Comparison of ENCODE assay signal across 15 cellular contexts in the genomic region with DNA sequence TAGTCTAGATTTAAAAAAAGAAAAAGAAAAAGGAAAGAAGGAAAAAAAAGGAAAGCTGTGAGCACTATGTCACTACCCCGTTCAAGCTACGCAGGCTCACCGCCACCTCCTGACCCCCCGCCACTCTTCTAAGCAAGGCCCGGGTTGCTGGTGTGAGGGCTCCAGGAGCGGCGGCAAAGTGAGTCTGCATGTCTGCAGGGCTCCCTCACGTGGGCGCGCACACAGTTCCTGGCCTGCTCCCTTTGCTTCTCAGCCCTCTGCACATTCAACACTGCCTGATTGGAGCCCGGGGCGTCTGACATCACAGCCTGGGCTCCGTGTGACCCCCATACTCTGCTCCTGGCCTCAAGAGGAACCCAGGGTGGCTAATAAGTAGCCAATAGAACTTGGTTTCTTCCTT.
DNase-seq lines count a peak whose midpoint lies in the region; ATAC-seq and TF ChIP-seq lines count a peak whose summit lies in the region.
"Had no signal": no experiment of that assay in that cellular context is flagged by ENCODE, and none has a peak within 500 bp of the region (broad histone marks: within the 10 kb centered on the region; RNA-seq: fewer than 3 reads in every experiment).

No MANE protein-coding gene starts in this region.

- no peak for DNase-seq in activated CD4-positive, alpha-beta T cell treated with anti-CD3 and anti-CD28 coated beads, Interleukin-2, amount 10 ng/mL, durations not matched to agents 7 days and 5 days
- DNase-seq in activated CD4-positive, alpha-beta T cell treated with anti-CD3 and anti-CD28 coated beads for 4 hours, result no peak
- DNase-seq in activated CD8-positive, alpha-beta memory T cell treated with anti-CD3 and anti-CD28 coated beads, Interleukin-2, amount 50 U/mL, for 48 hours, result peak; percentile 18
- peak; percentile 37 for DNase-seq in left lobe of liver (ENCODE audit: low spot score)
- no peak for DNase-seq in foreskin fibroblast
- no peak for DNase-seq in MG63
- DNase-seq: 8988T, HCEC 1CT, NCI-H1048, NCI-H2107, NCI-H226, NCI-H526 had no signal

- peaks cover 7% of the 10 kb centered on the region for H3K9me3 Mint-ChIP-seq in activated CD4-positive, alpha-beta T cell treated with anti-CD3 and anti-CD28 coated beads, Interleukin-2, amount 10 ng/mL, durations not matched to agents 7 days and 5 days
- peaks cover 4% of the 10 kb centered on the region for H3K9me3 Mint-ChIP-seq in stimulated activated memory B cell treated with anti-CD40 and anti-IgM and Interleukin-4, amounts not matched to agents 10 μg/mL and 1 μg/mL and 100 μg/mL, for 72 hours

- H3K4me1 Mint-ChIP-seq in activated CD4-positive, alpha-beta T cell treated with anti-CD3 and anti-CD28 coated beads, Interleukin-2, amount 10 ng/mL, durations not matched to agents 7 days and 5 days, result peaks cover 16% of the 10 kb centered on the region
- no peaks in the 10 kb centered on the region for H3K4me1 Mint-ChIP-seq in stimulated activated memory B cell treated with anti-CD40 and anti-IgM and Interleukin-4, amounts not matched to agents 10 μg/mL and 1 μg/mL and 100 μg/mL, for 72 hours

- POLR2A ChIA-PET in activated CD4-positive, alpha-beta T cell treated with anti-CD3 and anti-CD28 coated beads, Interleukin-2, amount 10 ng/mL, durations not matched to agents 7 days and 5 days (lab: Charles Lee), result no interaction called here

- TF ChIP-seq CTCF in foreskin fibroblast (IDR thresholded peaks at IDR 0.05; ENCODE audit: low read depth, low read length), result no peak

- H3K36me3 Mint-ChIP-seq in activated CD4-positive, alpha-beta T cell treated with anti-CD3 and anti-CD28 coated beads, Interleukin-2, amount 10 ng/mL, durations not matched to agents 7 days and 5 days (ENCODE audit: low read depth), result peaks cover 4% of the 10 kb centered on the region
- H3K36me3 Mint-ChIP-seq in stimulated activated memory B cell treated with anti-CD40 and anti-IgM and Interleukin-4, amounts not matched to agents 10 μg/mL and 1 μg/mL and 100 μg/mL, for 72 hours, result no peaks in the 10 kb centered on the region

- no peak overlapping the region for H3K4me3 Mint-ChIP-seq in activated CD4-positive, alpha-beta T cell treated with anti-CD3 and anti-CD28 coated beads, Interleukin-2, amount 10 ng/mL, durations not matched to agents 7 days and 5 days
- no peak overlapping the region for H3K4me3 Mint-ChIP-seq in stimulated activated memory B cell treated with anti-CD40 and anti-IgM and Interleukin-4, amounts not matched to agents 10 μg/mL and 1 μg/mL and 100 μg/mL, for 72 hours

- H3K27me3 Mint-ChIP-seq in activated CD4-positive, alpha-beta T cell treated with anti-CD3 and anti-CD28 coated beads, Interleukin-2, amount 10 ng/mL, durations not matched to agents 7 days and 5 days, result no peaks in the 10 kb centered on the region
- peaks cover 44% of the 10 kb centered on the region for H3K27me3 Mint-ChIP-seq in stimulated activated memory B cell treated with anti-CD40 and anti-IgM and Interleukin-4, amounts not matched to agents 10 μg/mL and 1 μg/mL and 100 μg/mL, for 72 hours

- H3K36me3 ChIP-seq in MG63, result no peaks in the 10 kb centered on the region

- no peaks in the 10 kb centered on the region for H3K27me3 ChIP-seq in MG63
- H3K27me3 ChIP-seq: BLaER1 treated with 17β-estradiol and CSF1 and Interleukin-3, amounts not matched to agents 10 nM and 100 nM had no signal

- ATAC-seq in left lobe of liver (no peak), HG02885 (IDR thresholded peaks at IDR 0.05; ENCODE audit: poor library complexity, unreplicated experiment) (no peak)
- ATAC-seq in stimulated activated memory B cell treated with anti-CD40 and anti-IgM and Interleukin-4, amounts not matched to agents 10 μg/mL and 1 μg/mL and 100 μg/mL, for 72 hours, result peak; percentile 18

- no peaks in the 10 kb centered on the region for H3K9me3 ChIP-seq in MG63

- peak overlapping the region; percentile 0 for H3K27ac Mint-ChIP-seq in activated CD4-positive, alpha-beta T cell treated with anti-CD3 and anti-CD28 coated beads, Interleukin-2, amount 10 ng/mL, durations not matched to agents 7 days and 5 days
- no peak overlapping the region for H3K27ac Mint-ChIP-seq in stimulated activated memory B cell treated with anti-CD40 and anti-IgM and Interleukin-4, amounts not matched to agents 10 μg/mL and 1 μg/mL and 100 μg/mL, for 72 hours

- CTCF ChIA-PET in activated CD4-positive, alpha-beta T cell treated with anti-CD3 and anti-CD28 coated beads, Interleukin-2, amount 10 ng/mL, durations not matched to agents 7 days and 5 days (lab: Charles Lee), result interaction anchor here (0.6 kb wide), 1 partner anchor 578 kb away, joined by 4 read pairs; no protein-coding TSS in a partner anchor

- no peak overlapping the region for H3K4me3 ChIP-seq in foreskin fibroblast (ENCODE audit: low read depth in 1 of 2, low read length in 2 of 2)
- no peak overlapping the region for H3K4me3 ChIP-seq in MG63
- H3K4me3 ChIP-seq: BLaER1 treated with 17β-estradiol and CSF1 and Interleukin-3, amounts not matched to agents 10 nM and 100 nM had no signal

Comparison
In these comparisons a context has a peak if more than half of its experiments do, and no peak if none do; other contexts are left out.
1. DNase-seq: peak in activated CD8-positive, alpha-beta memory T cell treated with anti-CD3 and anti-CD28 coated beads, Interleukin-2, amount 50 U/mL, for 48 hours (single experiment) and left lobe of liver (single experiment); none in activated CD4-positive, alpha-beta T cell treated with anti-CD3 and anti-CD28 coated beads, Interleukin-2, amount 10 ng/mL, durations not matched to agents 7 days and 5 days (single experiment), activated CD4-positive, alpha-beta T cell treated with anti-CD3 and anti-CD28 coated beads for 4 hours (0 of 2), foreskin fibroblast (0 of 2) and MG63 (single experiment).